Comparison of ENCODE assay signal across 8 cellular contexts in genomic region chr1:35190784-35191183, GRCh38. TPM values are rescaled to one million over a fixed set of nuclear protein-coding genes. Genes with fewer than 3 reads are reported as not detected.
A peak's percentile ranks its signal among the peaks of the same experiment; 100 is the strongest.
DNase-seq lines count a peak whose midpoint lies in the region; ATAC-seq lines count a peak whose summit lies in the region.

No MANE protein-coding gene starts in this region.

- H2BK120ac ChIP-seq in neuronal stem cell (ENCODE audit: low read depth, low read length) = no peak overlapping the region

- peaks cover 0 to 5% of the 10 kb centered on the region in 2 donors for H3K27me3 Mint-ChIP-seq in CD8-positive, alpha-beta memory T cell

- H3K9ac ChIP-seq in NT2/D1 (ENCODE audit: insufficient read length, low read depth) = peak overlapping the region; percentile 87
- H3K9ac ChIP-seq in endocrine pancreas (ENCODE audit: control insufficient read depth, insufficient read depth, low read length) = peak overlapping the region; percentile 96
- H3K9ac ChIP-seq in neuronal stem cell (ENCODE audit: low read depth, low read length, poor library complexity) = no peak overlapping the region

- CTCF ChIA-PET in CD8-positive, alpha-beta memory T cell (lab: Charles Lee) = no interaction called here

- H3K18ac ChIP-seq in neuronal stem cell (ENCODE audit: low read length) = no peak overlapping the region

- no peak overlapping the region for H3K27ac ChIP-seq in CD8-positive, alpha-beta memory T cell (ENCODE audit: low read depth, low read length)
- no peak overlapping the region for H3K27ac ChIP-seq in neuronal stem cell (replicated peaks; ENCODE audit: low read length)
- H3K27ac ChIP-seq in caudate nucleus (ENCODE audit: low read depth, low read length) = no peak overlapping the region

- peaks cover 64 to 78% (median 66%) of the 10 kb centered on the region in 3 donors for H3K4me1 Mint-ChIP-seq in CD8-positive, alpha-beta memory T cell

- H3K4ac ChIP-seq in neuronal stem cell (ENCODE audit: low read length) = no peak overlapping the region

- H2AK5ac ChIP-seq in neuronal stem cell (ENCODE audit: low read depth, low read length) = no peak overlapping the region

- no peak for DNase-seq in CD8-positive, alpha-beta memory T cell
- no peak for DNase-seq in NT2/D1 (ENCODE audit: low read depth, low spot score)
- no peak for DNase-seq in neuronal stem cell (ENCODE audit: low spot score)
- DNase-seq in A172 (ENCODE audit: low spot score) = no peak
- no peak for DNase-seq in caudate nucleus (lab: John Stamatoyannopoulos, UW)
- no peak for DNase-seq in NCI-H1092 (lab: John Stamatoyannopoulos, UW)

- no CpG with 5 or more reads among the region's 6 CpGs for WGBS in neuronal stem cell (ENCODE audit: extremely low coverage in 2 of 2, insufficient read length in 2 of 2, insufficient replicate concordance in 1 of 2), 2 donors

- H3K14ac ChIP-seq in neuronal stem cell (ENCODE audit: low read length) = no peak overlapping the region

- peaks cover 11% of the 10 kb centered on the region for H3K79me1 ChIP-seq in neuronal stem cell (ENCODE audit: low read depth, low read length)

- H3K23ac ChIP-seq in neuronal stem cell (ENCODE audit: low read depth, low read length, poor library complexity) = no peak overlapping the region

- no peak overlapping the region for H4K91ac ChIP-seq in neuronal stem cell (ENCODE audit: low read depth, low read length, poor library complexity)

- peak overlapping the region; percentile 68 to 98 (median 95) for H3K27ac Mint-ChIP-seq in CD8-positive, alpha-beta memory T cell

- H3K4me1 ChIP-seq in CD8-positive, alpha-beta memory T cell (ENCODE audit: insufficient read depth, low read length) = peaks cover 57% of the 10 kb centered on the region
- H3K4me1 ChIP-seq in NT2/D1 (ENCODE audit: insufficient read depth, insufficient read length) (no peaks in the 10 kb centered on the region), endocrine pancreas (ENCODE audit: control insufficient read depth, insufficient read depth, low read length) (peaks cover 20% of the 10 kb centered on the region), neuronal stem cell (ENCODE audit: control insufficient read depth in 2 of 2, insufficient read depth in 1 of 2, low read depth in 1 of 2, low read length in 2 of 2) (peaks cover 5 to 11% of the 10 kb centered on the region in 2 donors)

- no peak for ATAC-seq in GM19397 (IDR thresholded peaks at IDR 0.05; ENCODE audit: unreplicated experiment)

- no peaks in the 10 kb centered on the region for H3K27me3 ChIP-seq in CD8-positive, alpha-beta memory T cell (ENCODE audit: insufficient read depth, low read length, poor library complexity, severe bottlenecking)
- no peaks in the 10 kb centered on the region for H3K27me3 ChIP-seq in NT2/D1 (ENCODE audit: insufficient read depth, insufficient read length)
- H3K27me3 ChIP-seq in endocrine pancreas (ENCODE audit: control insufficient read depth, insufficient read depth, low read length) = no peaks in the 10 kb centered on the region
- no peaks in the 10 kb centered on the region for H3K27me3 ChIP-seq in neuronal stem cell (ENCODE audit: control insufficient read depth in 3 of 3, insufficient read depth in 3 of 3, low read depth in 1 of 3, low read length in 3 of 3)

- H3K9me3 ChIP-seq in CD8-positive, alpha-beta memory T cell (ENCODE audit: low read length) = no peaks in the 10 kb centered on the region
- H3K9me3 ChIP-seq in NT2/D1 (ENCODE audit: insufficient read depth, low read length) = no peaks in the 10 kb centered on the region
- no peaks in the 10 kb centered on the region for H3K9me3 ChIP-seq in endocrine pancreas (ENCODE audit: control insufficient read depth, low read length)
- H3K9me3 ChIP-seq in neuronal stem cell (replicated peaks in 1 of 2; ENCODE audit: control insufficient read depth in 2 of 2, insufficient read depth in 1 of 2, low read depth in 1 of 2, low read length in 2 of 2) = no peaks in the 10 kb centered on the region

- H2BK5ac ChIP-seq in neuronal stem cell (ENCODE audit: low read length) = no peak overlapping the region

- no peak overlapping the region for H2BK15ac ChIP-seq in neuronal stem cell (ENCODE audit: low read length)

- H3K4me3 Mint-ChIP-seq in CD8-positive, alpha-beta memory T cell = peak overlapping the region; percentile 87 to 100 (median 97)

- H3K4me2 ChIP-seq in neuronal stem cell (ENCODE audit: insufficient read depth, low read length, poor library complexity, severe bottlenecking) = peak overlapping the region; percentile 67

- peaks cover 58% of the 10 kb centered on the region for H3K36me3 ChIP-seq in CD8-positive, alpha-beta memory T cell (ENCODE audit: insufficient read depth, low read length)
- H3K36me3 ChIP-seq in NT2/D1 (ENCODE audit: insufficient read depth, insufficient read length, low read length) (peaks cover 61% of the 10 kb centered on the region), endocrine pancreas (ENCODE audit: control insufficient read depth, insufficient read depth, low read length) (peaks cover 16% of the 10 kb centered on the region), neuronal stem cell (replicated peaks in 1 of 2; ENCODE audit: control insufficient read depth in 2 of 2, insufficient read depth in 2 of 2, low read length in 2 of 2) (peaks cover 45 to 60% of the 10 kb centered on the region in 2 donors)

- no peak overlapping the region for H2BK12ac ChIP-seq in neuronal stem cell (ENCODE audit: low read length)

- H3K9me3 Mint-ChIP-seq in CD8-positive, alpha-beta memory T cell = no peaks in the 10 kb centered on the region

- peak overlapping the region; percentile 86 for H3K4me3 ChIP-seq in CD8-positive, alpha-beta memory T cell (ENCODE audit: low read length)
- peak overlapping the region; percentile 89 for H3K4me3 ChIP-seq in NT2/D1 (ENCODE audit: insufficient read length, low read depth)
- peak overlapping the region; percentile 100 for H3K4me3 ChIP-seq in endocrine pancreas (ENCODE audit: control insufficient read depth, insufficient read depth, low read length)
- H3K4me3 ChIP-seq in neuronal stem cell (ENCODE audit: low read length in 2 of 2) = peak overlapping the region; percentile 85 to 99

- H3K36me3 Mint-ChIP-seq in CD8-positive, alpha-beta memory T cell = peaks cover 35 to 65% (median 47%) of the 10 kb centered on the region in 3 donors

- POLR2A ChIA-PET in CD8-positive, alpha-beta memory T cell (lab: Charles Lee) = interaction anchor here (0.5 to 1.1 kb wide), 4 partner anchors 12 to 387 kb away, joined by 3 to 4 read pairs (median 3); partner anchors contain the start of gene ZMYM1

- H4K8ac ChIP-seq in neuronal stem cell (ENCODE audit: low read depth, low read length) = no peak overlapping the region

- no peak overlapping the region for H2AFZ ChIP-seq in neuronal stem cell (ENCODE audit: low read length)

RNA-seq across cellular contexts. Expression of gene SFPQ, which starts 2.2 kb away (rescaled TPM):
- total RNA-seq in CD8-positive, alpha-beta memory T cell = 100 to 1,000 TPM; 349 to 360 TPM
- polyA plus RNA-seq in CD8-positive, alpha-beta memory T cell = 168 TPM
- polyA plus RNA-seq in neuronal stem cell (2013, experiment 1 of 2) = 238 TPM
- polyA plus RNA-seq in neuronal stem cell (2013, experiment 2 of 2) = 240 TPM
- total RNA-seq in A172 (2014; rRNA removed; shearing (Covaris generic)) = 201 and 274 TPM in 2 replicates
